Comparison of ENCODE assay signal across 8 cellular contexts in the genomic region with DNA sequence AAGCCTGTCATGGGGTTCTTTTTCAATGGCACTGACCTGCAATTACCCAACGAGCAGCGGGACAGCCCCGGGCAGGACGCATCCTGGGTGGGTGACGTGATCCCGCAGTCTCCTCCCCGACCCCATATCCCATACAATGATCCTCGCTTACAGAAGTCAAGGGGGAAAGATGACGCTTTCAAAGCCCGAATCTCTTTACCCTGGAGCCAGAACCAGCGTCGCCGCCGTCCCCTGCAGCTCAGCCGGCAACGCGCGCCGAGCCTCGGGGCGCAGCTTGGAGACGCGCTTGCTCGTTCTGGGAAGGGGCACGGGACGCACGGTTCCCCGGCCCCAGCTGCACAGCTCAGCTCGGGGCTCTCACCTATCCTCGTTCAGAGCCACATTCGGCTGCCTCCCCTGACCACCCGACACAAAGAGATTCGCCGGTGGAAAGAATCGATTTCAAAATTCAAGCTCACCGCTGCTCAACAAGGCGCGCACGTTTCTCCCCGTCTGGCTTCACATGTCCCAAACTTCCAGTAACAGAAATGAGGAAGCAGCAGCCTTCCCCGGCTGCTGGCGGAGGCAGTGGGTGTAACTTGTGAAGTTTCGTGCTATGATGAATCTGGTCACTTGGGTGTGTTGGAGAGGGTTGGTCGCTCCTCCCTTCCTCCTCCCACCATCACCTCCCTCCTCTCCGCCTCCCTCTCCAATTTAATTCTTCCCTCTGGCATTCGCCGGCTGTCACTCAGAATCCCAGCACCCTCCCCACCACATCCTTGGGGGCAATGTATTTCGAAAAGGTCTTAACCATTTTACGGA. TPM values are rescaled to one million over a fixed set of nuclear protein-coding genes. Genes with fewer than 3 reads are reported as not detected.
DNase-seq lines count a peak whose midpoint lies in the region; ATAC-seq and TF ChIP-seq lines count a peak whose summit lies in the region.

A gene with protein sequence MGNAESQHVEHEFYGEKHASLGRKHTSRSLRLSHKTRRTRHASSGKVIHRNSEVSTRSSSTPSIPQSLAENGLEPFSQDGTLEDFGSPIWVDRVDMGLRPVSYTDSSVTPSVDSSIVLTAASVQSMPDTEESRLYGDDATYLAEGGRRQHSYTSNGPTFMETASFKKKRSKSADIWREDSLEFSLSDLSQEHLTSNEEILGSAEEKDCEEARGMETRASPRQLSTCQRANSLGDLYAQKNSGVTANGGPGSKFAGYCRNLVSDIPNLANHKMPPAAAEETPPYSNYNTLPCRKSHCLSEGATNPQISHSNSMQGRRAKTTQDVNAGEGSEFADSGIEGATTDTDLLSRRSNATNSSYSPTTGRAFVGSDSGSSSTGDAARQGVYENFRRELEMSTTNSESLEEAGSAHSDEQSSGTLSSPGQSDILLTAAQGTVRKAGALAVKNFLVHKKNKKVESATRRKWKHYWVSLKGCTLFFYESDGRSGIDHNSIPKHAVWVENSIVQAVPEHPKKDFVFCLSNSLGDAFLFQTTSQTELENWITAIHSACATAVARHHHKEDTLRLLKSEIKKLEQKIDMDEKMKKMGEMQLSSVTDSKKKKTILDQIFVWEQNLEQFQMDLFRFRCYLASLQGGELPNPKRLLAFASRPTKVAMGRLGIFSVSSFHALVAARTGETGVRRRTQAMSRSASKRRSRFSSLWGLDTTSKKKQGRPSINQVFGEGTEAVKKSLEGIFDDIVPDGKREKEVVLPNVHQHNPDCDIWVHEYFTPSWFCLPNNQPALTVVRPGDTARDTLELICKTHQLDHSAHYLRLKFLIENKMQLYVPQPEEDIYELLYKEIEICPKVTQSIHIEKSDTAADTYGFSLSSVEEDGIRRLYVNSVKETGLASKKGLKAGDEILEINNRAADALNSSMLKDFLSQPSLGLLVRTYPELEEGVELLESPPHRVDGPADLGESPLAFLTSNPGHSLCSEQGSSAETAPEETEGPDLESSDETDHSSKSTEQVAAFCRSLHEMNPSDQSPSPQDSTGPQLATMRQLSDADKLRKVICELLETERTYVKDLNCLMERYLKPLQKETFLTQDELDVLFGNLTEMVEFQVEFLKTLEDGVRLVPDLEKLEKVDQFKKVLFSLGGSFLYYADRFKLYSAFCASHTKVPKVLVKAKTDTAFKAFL (N-terminal part only) (minus strand): TSS at position 582 of the 801 bp plus-strand sequence. CDS start 77,289 bp downstream, outside the sequence.

- H3K4me1 ChIP-seq in esophagus muscularis mucosa, result peaks cover 0 to 10% (median 7%) of the 10 kb centered on the region in 4 donors
- peaks cover 0 to 5% of the 10 kb centered on the region in 2 donors for H3K4me1 ChIP-seq in muscle layer of duodenum (ENCODE audit: control insufficient read depth in 1 of 2, insufficient read depth in 2 of 2, low read length in 2 of 2)
- H3K4me1 ChIP-seq in transverse colon, result peaks cover 0 to 11% (median 5%) of the 10 kb centered on the region in 4 donors

- TF ChIP-seq EP300 in esophagus muscularis mucosa (IDR thresholded peaks at IDR 0.05) (no peak), transverse colon (IDR thresholded peaks at IDR 0.05; ENCODE audit: low read depth) (no peak)

- intact Hi-C loops in activated CD8-positive, alpha-beta T cell treated with anti-CD3 and anti-CD28 coated beads for 36 hours (cut with micrococcal nuclease), result loop anchor here (5.0 kb wide), 1 partner anchor 213 kb away; no protein-coding TSS in a partner anchor
- intact Hi-C loops in esophagus muscularis mucosa (cut with DNase I) (no loop called here), transverse colon (cut with DNase I; ENCODE audit: low total_unique reads) (no loop called here)

- H3K27ac ChIP-seq in esophagus muscularis mucosa (replicated peaks in 1 of 4), result peak within 1 kb of the TSS in 2 of 4 donors; percentile 29 to 31
- H3K27ac ChIP-seq in muscle layer of duodenum (ENCODE audit: low read length), result no peak within 1 kb of the TSS
- peak within 1 kb of the TSS in 2 of 4 donors; percentile 8 to 27 for H3K27ac ChIP-seq in transverse colon

- DNase-seq in AG10803 (ENCODE audit: low read depth) (peak; percentile 40), HS-5 (ENCODE audit: low read depth) (peak; percentile 52), esophagus muscularis mucosa (ENCODE audit: extremely low spot score) (peak; percentile 93), transverse colon (peak; percentile 36)
- DNase-seq in activated CD8-positive, alpha-beta T cell treated with anti-CD3 and anti-CD28 coated beads for 36 hours, result peak; percentile 47

- peaks cover 2% of the 10 kb centered on the region for H3K36me3 Mint-ChIP-seq in activated CD8-positive, alpha-beta T cell treated with anti-CD3 and anti-CD28 coated beads for 36 hours (ENCODE audit: low read depth)

- H3K9me3 Mint-ChIP-seq in activated CD8-positive, alpha-beta T cell treated with anti-CD3 and anti-CD28 coated beads for 36 hours, result no peaks in the 10 kb centered on the region

- H3K27me3 ChIP-seq in esophagus muscularis mucosa (peaks cover 0 to 62% (median 2%) of the 10 kb centered on the region in 4 donors), muscle layer of duodenum (ENCODE audit: low read depth, low read length) (no peaks in the 10 kb centered on the region), transverse colon (peaks cover 30% of the 10 kb centered on the region)

- peak within 1 kb of the TSS; percentile 80 for H3K27ac Mint-ChIP-seq in activated CD8-positive, alpha-beta T cell treated with anti-CD3 and anti-CD28 coated beads for 36 hours

- no peak for TF ChIP-seq CTCF in AG10803 (conservative IDR thresholded peaks at IDR 0.05; ENCODE audit: low read length)
- no peak for TF ChIP-seq CTCF in activated CD8-positive, alpha-beta T cell treated with anti-CD3 and anti-CD28 coated beads for 36 hours (IDR thresholded peaks at IDR 0.05)
- TF ChIP-seq CTCF in esophagus muscularis mucosa (IDR thresholded peaks at IDR 0.05), result no peak
- TF ChIP-seq CTCF in transverse colon (IDR thresholded peaks at IDR 0.05), result no peak

- H3K4me3 Mint-ChIP-seq in activated CD8-positive, alpha-beta T cell treated with anti-CD3 and anti-CD28 coated beads for 36 hours, result peak within 1 kb of the TSS; percentile 84

- H3K4me1 Mint-ChIP-seq in activated CD8-positive, alpha-beta T cell treated with anti-CD3 and anti-CD28 coated beads for 36 hours (ENCODE audit: low read depth), result peaks cover 47% of the 10 kb centered on the region

- CTCF ChIA-PET in activated CD8-positive, alpha-beta T cell treated with anti-CD3 and anti-CD28 coated beads for 36 hours (lab: Charles Lee), result interaction anchor here (0.9 to 2.9 kb wide), 9 partner anchors 9 to 260 kb away, joined by 3 to 14 read pairs (median 3); no protein-coding TSS in a partner anchor

- peaks cover 3% of the 10 kb centered on the region for H3K27me3 Mint-ChIP-seq in activated CD8-positive, alpha-beta T cell treated with anti-CD3 and anti-CD28 coated beads for 36 hours

- TF ChIP-seq POLR2A in esophagus muscularis mucosa (IDR thresholded peaks at IDR 0.05; ENCODE audit: low read depth), result no peak
- no peak for TF ChIP-seq POLR2A in transverse colon (IDR thresholded peaks at IDR 0.05)

- no peaks in the 10 kb centered on the region for H3K9me3 ChIP-seq in esophagus muscularis mucosa
- no peaks in the 10 kb centered on the region for H3K9me3 ChIP-seq in muscle layer of duodenum (ENCODE audit: control insufficient read depth in 1 of 2, low read length in 2 of 2)
- no peaks in the 10 kb centered on the region for H3K9me3 ChIP-seq in transverse colon

- WGBS in esophagus muscularis mucosa, result 2% methylated on average over 30 of the region's 49 CpGs
- WGBS in transverse colon (ENCODE audit: low coverage in 1 of 2), 2 donors, result 4% methylated on average over 49 of the region's 49 CpGs; no CpG with 5 or more reads in 1 of the 2 donors

- H3K4me3 ChIP-seq in AG10803 (ENCODE audit: low read length) (peak within 1 kb of the TSS; percentile 51), esophagus muscularis mucosa (peak within 1 kb of the TSS; percentile 45 to 55 (median 48)), muscle layer of duodenum (ENCODE audit: low read depth in 1 of 2, low read length in 2 of 2) (peak within 1 kb of the TSS; percentile 46 to 48), transverse colon (peak within 1 kb of the TSS in 3 of 4 donors; percentile 10 to 44 (median 27))

- in situ Hi-C loops in transverse colon (cut with MboI; ENCODE audit: low pct_ligation_motif_present in 1 of 4, low pct_unique_long_range_greater_than_20kb in 1 of 4, low sequenced_read_pairs in 3 of 4), result loop anchor here in 1 of 4 donors (25.0 kb wide), 1 partner anchor 243 kb away; no protein-coding TSS in a partner anchor

- H3K36me3 ChIP-seq in esophagus muscularis mucosa (no peaks in the 10 kb centered on the region), muscle layer of duodenum (ENCODE audit: control insufficient read depth in 1 of 2, insufficient read depth in 2 of 2, low read length in 2 of 2) (no peaks in the 10 kb centered on the region), transverse colon (no peaks in the 10 kb centered on the region)

- ATAC-seq in activated CD8-positive, alpha-beta T cell treated with anti-CD3 and anti-CD28 coated beads for 36 hours, result peak; percentile 73
- ATAC-seq in GM19023 (IDR thresholded peaks at IDR 0.05; ENCODE audit: unreplicated experiment), result no peak
- no peak for ATAC-seq in HG03439 (IDR thresholded peaks at IDR 0.05; ENCODE audit: unreplicated experiment)

- POLR2A ChIA-PET in activated CD8-positive, alpha-beta T cell treated with anti-CD3 and anti-CD28 coated beads for 36 hours (lab: Charles Lee), result interaction anchor here (0.9 to 3.4 kb wide), 4 partner anchors 9 to 214 kb away, joined by 3 to 26 read pairs (median 8); no protein-coding TSS in a partner anchor

RNA-seq across cellular contexts. Expression of the gene that starts here (rescaled TPM):
- total RNA-seq in activated CD8-positive, alpha-beta T cell treated with anti-CD3 and anti-CD28 coated beads for 36 hours, result 10 to 100 TPM; 34.9 to 38.5 TPM
- total RNA-seq in esophagus muscularis mucosa, result 10 to 100 TPM in 1 of 4 donors, 1 to 10 TPM in 3; 5.4 to 10.6 (median 6.0) TPM
- 10 to 100 TPM in 1 of 4 donors, 1 to 10 TPM in 3; 4.5 to 18.9 (median 6.5) TPM for total RNA-seq in transverse colon

Comparison
In these comparisons a context has a peak if more than half of its experiments do, and no peak if none do; other contexts are left out.
1. DNase-seq: peak in every context shown above with its lines; median percentile 93 in esophagus muscularis mucosa; 52 in HS-5; 47 in activated CD8-positive, alpha-beta T cell treated with anti-CD3 and anti-CD28 coated beads for 36 hours; 40 in AG10803; 36 in transverse colon.